In genomic region chr11:283405-284080, GRCh38 we compare ENCODE assay signal across 17 cellular contexts. TPM values are rescaled to one million over a fixed set of nuclear protein-coding genes. Genes with fewer than 3 reads are reported as not detected.
DNase-seq lines count a peak whose midpoint lies in the region; ATAC-seq and TF ChIP-seq lines count a peak whose summit lies in the region.
"Had no signal": no experiment of that assay in that cellular context is flagged by ENCODE, and none has a peak within 500 bp of the region (broad histone marks: within the 10 kb centered on the region; RNA-seq: fewer than 3 reads in every experiment).

No MANE protein-coding gene starts in this region.

- H3K4me3 Mint-ChIP-seq in T-helper 1 cell treated with Interleukin-12 subunit alpha and Interleukin-12 subunit beta and Interleukin-4 antibody, amounts not matched to agents 30 μg/mL and 1 μg/mL, for 36 hours, result peak overlapping the region; percentile 66
- peak overlapping the region in 6 of 8 donors; percentile 21 to 90 (median 41) for H3K4me3 Mint-ChIP-seq in CD4-positive, alpha-beta memory T cell
- peak overlapping the region; percentile 71 for H3K4me3 Mint-ChIP-seq in activated T-helper 17 cell treated with anti-CD3 and anti-CD28 coated beads, Interleukin-2, amount 50 U/mL, for 72 hours
- peak overlapping the region; percentile 14 for H3K4me3 Mint-ChIP-seq in nephron progenitor cell

- no peaks in the 10 kb centered on the region for H3K36me3 ChIP-seq in CD4-positive, alpha-beta memory T cell (ENCODE audit: insufficient read depth, low read length)
- H3K36me3 ChIP-seq: left lung had no signal

- no peaks in the 10 kb centered on the region for H3K27me3 ChIP-seq in CD4-positive, alpha-beta memory T cell (ENCODE audit: insufficient read depth, low read length)

- no peaks in the 10 kb centered on the region for H3K9me3 ChIP-seq in CD4-positive, alpha-beta memory T cell (ENCODE audit: control insufficient read depth in 1 of 2, low read length in 2 of 2)
- H3K9me3 ChIP-seq: left lung had no signal

- no peaks in the 10 kb centered on the region for H3K9me3 Mint-ChIP-seq in T-helper 1 cell treated with Interleukin-12 subunit alpha and Interleukin-12 subunit beta and Interleukin-4 antibody, amounts not matched to agents 30 μg/mL and 1 μg/mL, for 36 hours
- peaks cover 0 to 4% (median 0%) of the 10 kb centered on the region in 8 donors for H3K9me3 Mint-ChIP-seq in CD4-positive, alpha-beta memory T cell
- no peaks in the 10 kb centered on the region for H3K9me3 Mint-ChIP-seq in activated T-helper 17 cell treated with anti-CD3 and anti-CD28 coated beads, Interleukin-2, amount 50 U/mL, for 72 hours
- H3K9me3 Mint-ChIP-seq in nephron progenitor cell, result no peaks in the 10 kb centered on the region

- CTCF ChIA-PET in CD4-positive, alpha-beta memory T cell (lab: Charles Lee; ENCODE audit: partially characterized antibody), result interaction anchor here (1.1 to 8.4 kb wide), 3 partner anchors 22 to 166 kb away, joined by 6 to 81 read pairs (median 7); partner anchors contain the start of gene PTDSS2

- H3K27me3 Mint-ChIP-seq in T-helper 1 cell treated with Interleukin-12 subunit alpha and Interleukin-12 subunit beta and Interleukin-4 antibody, amounts not matched to agents 30 μg/mL and 1 μg/mL, for 36 hours (ENCODE audit: low read depth), result peaks cover 32% of the 10 kb centered on the region
- no peaks in the 10 kb centered on the region for H3K27me3 Mint-ChIP-seq in CD4-positive, alpha-beta memory T cell
- peaks cover 5% of the 10 kb centered on the region for H3K27me3 Mint-ChIP-seq in activated T-helper 17 cell treated with anti-CD3 and anti-CD28 coated beads, Interleukin-2, amount 50 U/mL, for 72 hours
- peaks cover 12% of the 10 kb centered on the region for H3K27me3 Mint-ChIP-seq in nephron progenitor cell (ENCODE audit: low read depth, poor library complexity)

- POLR2A ChIA-PET in CD4-positive, alpha-beta memory T cell (lab: Charles Lee; ENCODE audit: partially characterized antibody), result interaction anchor here (0.5 to 14.3 kb wide), 10 partner anchors 8 to 1245 kb away, joined by 3 to 549 read pairs (median 3); partner anchors contain the start of genes IFITM1 and PGGHG

- intact Hi-C loops in CD4-positive, alpha-beta memory T cell (cut with micrococcal nuclease), result no loop called here

- peaks cover 71% of the 10 kb centered on the region for H3K4me1 ChIP-seq in CD4-positive, alpha-beta memory T cell (ENCODE audit: insufficient read depth, low read length)

- no peak for DNase-seq in T-helper 1 cell
- DNase-seq in CD4-positive, alpha-beta memory T cell, result peak in 1 of 5 donors; percentile 7
- DNase-seq in nephron progenitor cell, result no peak
- DNase-seq in RKO (ENCODE audit: low spot score), result no peak
- no peak for DNase-seq in NCI-H82 treated with DMSO at 0.1 percent for 48 hours (lab: John Stamatoyannopoulos, UW; ENCODE audit: unreplicated experiment)
- DNase-seq in NCI-H69 (lab: John Stamatoyannopoulos, UW), result no peak
- DNase-seq: COR-L47; NCI-H2081; stimulated activated CD4-positive, alpha-beta T cell treated with anti-CD3 and anti-CD28 coated beads, Interleukin-4, amount 100 ng/mL, for 24 hours had no signal

- H3K4me3 ChIP-seq in CD4-positive, alpha-beta memory T cell (ENCODE audit: low read length in 2 of 2), result no peak overlapping the region
- H3K4me3 ChIP-seq: dorsolateral prefrontal cortex, left lung had no signal

- peaks cover 40% of the 10 kb centered on the region for H3K4me1 Mint-ChIP-seq in T-helper 1 cell treated with Interleukin-12 subunit alpha and Interleukin-12 subunit beta and Interleukin-4 antibody, amounts not matched to agents 30 μg/mL and 1 μg/mL, for 36 hours (ENCODE audit: low read depth)
- H3K4me1 Mint-ChIP-seq in CD4-positive, alpha-beta memory T cell, result peaks cover 26 to 66% (median 50%) of the 10 kb centered on the region in 4 donors
- peaks cover 28% of the 10 kb centered on the region for H3K4me1 Mint-ChIP-seq in activated T-helper 17 cell treated with anti-CD3 and anti-CD28 coated beads, Interleukin-2, amount 50 U/mL, for 72 hours
- peaks cover 60% of the 10 kb centered on the region for H3K4me1 Mint-ChIP-seq in nephron progenitor cell

- no peak for TF ChIP-seq CTCF in nephron progenitor cell (IDR thresholded peaks at IDR 0.05)

- no peak for ATAC-seq in activated T-helper 17 cell treated with anti-CD3 and anti-CD28 coated beads, Interleukin-2, amount 50 U/mL, for 72 hours (replicated peaks)
- ATAC-seq: left lung had no signal

- no peak overlapping the region for H3K27ac ChIP-seq in CD4-positive, alpha-beta memory T cell (ENCODE audit: low read depth, low read length)
- H3K27ac ChIP-seq: dorsolateral prefrontal cortex, left lung had no signal

- H3K27ac Mint-ChIP-seq in T-helper 1 cell treated with Interleukin-12 subunit alpha and Interleukin-12 subunit beta and Interleukin-4 antibody, amounts not matched to agents 30 μg/mL and 1 μg/mL, for 36 hours, result peak overlapping the region; percentile 11
- peak overlapping the region in 5 of 7 donors; percentile 23 to 87 (median 65) for H3K27ac Mint-ChIP-seq in CD4-positive, alpha-beta memory T cell
- H3K27ac Mint-ChIP-seq in activated T-helper 17 cell treated with anti-CD3 and anti-CD28 coated beads, Interleukin-2, amount 50 U/mL, for 72 hours, result no peak overlapping the region
- peak overlapping the region; percentile 70 for H3K27ac Mint-ChIP-seq in nephron progenitor cell

- peaks cover 34% of the 10 kb centered on the region for H3K36me3 Mint-ChIP-seq in T-helper 1 cell treated with Interleukin-12 subunit alpha and Interleukin-12 subunit beta and Interleukin-4 antibody, amounts not matched to agents 30 μg/mL and 1 μg/mL, for 36 hours (ENCODE audit: low read depth)
- peaks cover 16 to 38% of the 10 kb centered on the region in 2 donors for H3K36me3 Mint-ChIP-seq in CD4-positive, alpha-beta memory T cell
- peaks cover 40% of the 10 kb centered on the region for H3K36me3 Mint-ChIP-seq in activated T-helper 17 cell treated with anti-CD3 and anti-CD28 coated beads, Interleukin-2, amount 50 U/mL, for 72 hours (ENCODE audit: low read depth)
- H3K36me3 Mint-ChIP-seq in nephron progenitor cell (ENCODE audit: low read depth), result no peaks in the 10 kb centered on the region

RNA-seq across cellular contexts. Expression of gene NLRP6, which starts 5.3 kb away (rescaled TPM):
- 10 to 100 TPM; 25.9 to 26.3 TPM for total RNA-seq in CD4-positive, alpha-beta memory T cell
- polyA plus RNA-seq in CD4-positive, alpha-beta memory T cell, result 10 to 100 TPM in 1 of 2 donors, 1 to 10 TPM in 1; 1.4 to 10.8 TPM
- 1 to 10 TPM in 1 of 2 donors, under 1 TPM in 1; 0.43 to 2.2 TPM for total RNA-seq in activated T-helper 17 cell treated with anti-CD3 and anti-CD28 coated beads, Interleukin-2, amount 50 U/mL, for 72 hours
- total RNA-seq: A673, M059J, myocyte, urinary bladder had no signal

RNA-seq across cellular contexts. Expression of gene PGGHG, which starts 5.4 kb away (rescaled TPM):
- total RNA-seq in CD4-positive, alpha-beta memory T cell, result 100 to 1,000 TPM; 304 TPM
- 1 to 10 TPM; 3.0 to 5.6 TPM for polyA plus RNA-seq in CD4-positive, alpha-beta memory T cell
- total RNA-seq in activated T-helper 17 cell treated with anti-CD3 and anti-CD28 coated beads, Interleukin-2, amount 50 U/mL, for 72 hours, result 100 to 1,000 TPM in 1 of 2 donors, 10 to 100 TPM in 1; 31.7 to 196 TPM

RNA-seq across cellular contexts. Expression of gene IFITM5, which starts 15.8 kb away (rescaled TPM):
- not detected for total RNA-seq in CD4-positive, alpha-beta memory T cell
- polyA plus RNA-seq in CD4-positive, alpha-beta memory T cell, result not detected
- total RNA-seq in activated T-helper 17 cell treated with anti-CD3 and anti-CD28 coated beads, Interleukin-2, amount 50 U/mL, for 72 hours, result not detected
- total RNA-seq: A673, left lung, M059J, myocyte, urinary bladder had no signal
- polyA plus RNA-seq: urinary bladder had no signal

RNA-seq across cellular contexts. Expression of gene IFITM2, which starts 24.1 kb away (rescaled TPM):
- 100 to 1,000 TPM; 202 to 203 TPM for total RNA-seq in CD4-positive, alpha-beta memory T cell
- 1,000 to 10,000 TPM; 2,491 to 3,716 TPM for polyA plus RNA-seq in CD4-positive, alpha-beta memory T cell
- total RNA-seq in activated T-helper 17 cell treated with anti-CD3 and anti-CD28 coated beads, Interleukin-2, amount 50 U/mL, for 72 hours, result 100 to 1,000 TPM; 187 to 261 TPM

RNA-seq across cellular contexts. Expression of gene IFITM1, which starts 30.3 kb away (rescaled TPM):
- total RNA-seq in CD4-positive, alpha-beta memory T cell, result 100 to 1,000 TPM; 119 to 121 TPM
- 1,000 to 10,000 TPM; 2,073 to 2,173 TPM for polyA plus RNA-seq in CD4-positive, alpha-beta memory T cell
- total RNA-seq in activated T-helper 17 cell treated with anti-CD3 and anti-CD28 coated beads, Interleukin-2, amount 50 U/mL, for 72 hours, result 10 to 100 TPM; 95.7 to 97.1 TPM

Comparison
In these comparisons a context has a peak if more than half of its experiments do, and no peak if none do; other contexts are left out.
1. H3K4me3 Mint-ChIP-seq: peak in every context shown above with its lines; median percentile 71 in activated T-helper 17 cell treated with anti-CD3 and anti-CD28 coated beads, Interleukin-2, amount 50 U/mL, for 72 hours; 66 in T-helper 1 cell treated with Interleukin-12 subunit alpha and Interleukin-12 subunit beta and Interleukin-4 antibody, amounts not matched to agents 30 μg/mL and 1 μg/mL, for 36 hours; 41 in CD4-positive, alpha-beta memory T cell; 14 in nephron progenitor cell.
2. RNA of gene NLRP6, which starts 5.3 kb away (total RNA-seq): 25.9 to 26.3 TPM in CD4-positive, alpha-beta memory T cell; 0.43 to 2.2 TPM in activated T-helper 17 cell treated with anti-CD3 and anti-CD28 coated beads, Interleukin-2, amount 50 U/mL, for 72 hours; every median in the first group is over 4 times any median in the second.